2 cellular contexts compared by ENCODE assay signal in the genomic region with DNA sequence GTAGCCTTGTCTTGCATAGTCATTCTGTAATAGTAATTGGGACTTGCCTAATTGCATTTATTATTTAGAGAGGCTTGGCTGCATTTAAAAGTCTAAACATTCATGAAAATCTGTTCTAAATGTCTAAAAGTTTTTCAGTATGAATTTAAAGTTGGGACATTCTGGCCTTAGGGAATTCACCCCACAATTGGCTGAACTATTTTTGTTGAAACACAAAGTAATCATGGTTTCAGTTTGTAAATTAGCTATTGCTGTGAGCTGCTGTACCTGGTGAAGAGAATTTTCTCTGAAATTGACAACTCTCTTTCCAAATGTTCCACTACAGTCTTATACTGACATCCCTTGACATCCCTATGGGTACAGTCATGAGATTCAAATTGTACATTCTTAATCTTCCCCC.
TF ChIP-seq lines count a peak whose summit lies in the region.

No MANE protein-coding gene starts in this region.

TF ChIP-seq in GM12878, 131 proteins besides CTCF, POLR2A, EP300 and RAD21 (continued from another document):
- TF ChIP-seq, protein P1, sequence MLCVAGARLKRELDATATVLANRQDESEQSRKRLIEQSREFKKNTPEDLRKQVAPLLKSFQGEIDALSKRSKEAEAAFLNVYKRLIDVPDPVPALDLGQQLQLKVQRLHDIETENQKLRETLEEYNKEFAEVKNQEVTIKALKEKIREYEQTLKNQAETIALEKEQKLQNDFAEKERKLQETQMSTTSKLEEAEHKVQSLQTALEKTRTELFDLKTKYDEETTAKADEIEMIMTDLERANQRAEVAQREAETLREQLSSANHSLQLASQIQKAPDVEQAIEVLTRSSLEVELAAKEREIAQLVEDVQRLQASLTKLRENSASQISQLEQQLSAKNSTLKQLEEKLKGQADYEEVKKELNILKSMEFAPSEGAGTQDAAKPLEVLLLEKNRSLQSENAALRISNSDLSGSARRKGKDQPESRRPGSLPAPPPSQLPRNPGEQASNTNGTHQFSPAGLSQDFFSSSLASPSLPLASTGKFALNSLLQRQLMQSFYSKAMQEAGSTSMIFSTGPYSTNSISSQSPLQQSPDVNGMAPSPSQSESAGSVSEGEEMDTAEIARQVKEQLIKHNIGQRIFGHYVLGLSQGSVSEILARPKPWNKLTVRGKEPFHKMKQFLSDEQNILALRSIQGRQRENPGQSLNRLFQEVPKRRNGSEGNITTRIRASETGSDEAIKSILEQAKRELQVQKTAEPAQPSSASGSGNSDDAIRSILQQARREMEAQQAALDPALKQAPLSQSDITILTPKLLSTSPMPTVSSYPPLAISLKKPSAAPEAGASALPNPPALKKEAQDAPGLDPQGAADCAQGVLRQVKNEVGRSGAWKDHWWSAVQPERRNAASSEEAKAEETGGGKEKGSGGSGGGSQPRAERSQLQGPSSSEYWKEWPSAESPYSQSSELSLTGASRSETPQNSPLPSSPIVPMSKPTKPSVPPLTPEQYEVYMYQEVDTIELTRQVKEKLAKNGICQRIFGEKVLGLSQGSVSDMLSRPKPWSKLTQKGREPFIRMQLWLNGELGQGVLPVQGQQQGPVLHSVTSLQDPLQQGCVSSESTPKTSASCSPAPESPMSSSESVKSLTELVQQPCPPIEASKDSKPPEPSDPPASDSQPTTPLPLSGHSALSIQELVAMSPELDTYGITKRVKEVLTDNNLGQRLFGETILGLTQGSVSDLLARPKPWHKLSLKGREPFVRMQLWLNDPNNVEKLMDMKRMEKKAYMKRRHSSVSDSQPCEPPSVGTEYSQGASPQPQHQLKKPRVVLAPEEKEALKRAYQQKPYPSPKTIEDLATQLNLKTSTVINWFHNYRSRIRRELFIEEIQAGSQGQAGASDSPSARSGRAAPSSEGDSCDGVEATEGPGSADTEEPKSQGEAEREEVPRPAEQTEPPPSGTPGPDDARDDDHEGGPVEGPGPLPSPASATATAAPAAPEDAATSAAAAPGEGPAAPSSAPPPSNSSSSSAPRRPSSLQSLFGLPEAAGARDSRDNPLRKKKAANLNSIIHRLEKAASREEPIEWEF (IDR thresholded peaks at IDR 0.05; ENCODE audit: insufficient replicate concordance, low read depth, low read length), result no peak
- TF ChIP-seq MEF2B (IDR thresholded peaks at IDR 0.05; ENCODE audit: partially characterized antibody, poor library complexity, severe bottlenecking), result peak; percentile 18
- TF ChIP-seq JUNB (IDR thresholded peaks at IDR 0.05), result peak; percentile 35; the same call in 1 of the 2 replicates
- TF ChIP-seq RUNX3 (IDR thresholded peaks at IDR 0.05; ENCODE audit: low read length), result peak; percentile 48
- TF ChIP-seq ZNF384 (IDR thresholded peaks at IDR 0.05; ENCODE audit: borderline replicate concordance, low read depth, low read length), result no peak
- TF ChIP-seq PAX8 (IDR thresholded peaks at IDR 0.05), result no peak
- no peak for TF ChIP-seq TBL1XR1 (IDR thresholded peaks at IDR 0.05; ENCODE audit: low read depth, low read length)
- TF ChIP-seq SUPT20H (IDR thresholded peaks at IDR 0.05; ENCODE audit: borderline replicate concordance, control insufficient read depth, low read depth, low read length), result no peak
- peak; percentile 79; the same call in 1 of the 2 replicates for TF ChIP-seq MEF2A (IDR thresholded peaks at IDR 0.05; ENCODE audit: insufficient read depth, low read depth, low read length)
TF ChIP-seq in GM12878: peak in this region for 6.

TF ChIP-seq in WTC11, 78 proteins besides CTCF, POLR2A, EP300 and RAD21 (continued from another document):
- TF ChIP-seq, protein P2, sequence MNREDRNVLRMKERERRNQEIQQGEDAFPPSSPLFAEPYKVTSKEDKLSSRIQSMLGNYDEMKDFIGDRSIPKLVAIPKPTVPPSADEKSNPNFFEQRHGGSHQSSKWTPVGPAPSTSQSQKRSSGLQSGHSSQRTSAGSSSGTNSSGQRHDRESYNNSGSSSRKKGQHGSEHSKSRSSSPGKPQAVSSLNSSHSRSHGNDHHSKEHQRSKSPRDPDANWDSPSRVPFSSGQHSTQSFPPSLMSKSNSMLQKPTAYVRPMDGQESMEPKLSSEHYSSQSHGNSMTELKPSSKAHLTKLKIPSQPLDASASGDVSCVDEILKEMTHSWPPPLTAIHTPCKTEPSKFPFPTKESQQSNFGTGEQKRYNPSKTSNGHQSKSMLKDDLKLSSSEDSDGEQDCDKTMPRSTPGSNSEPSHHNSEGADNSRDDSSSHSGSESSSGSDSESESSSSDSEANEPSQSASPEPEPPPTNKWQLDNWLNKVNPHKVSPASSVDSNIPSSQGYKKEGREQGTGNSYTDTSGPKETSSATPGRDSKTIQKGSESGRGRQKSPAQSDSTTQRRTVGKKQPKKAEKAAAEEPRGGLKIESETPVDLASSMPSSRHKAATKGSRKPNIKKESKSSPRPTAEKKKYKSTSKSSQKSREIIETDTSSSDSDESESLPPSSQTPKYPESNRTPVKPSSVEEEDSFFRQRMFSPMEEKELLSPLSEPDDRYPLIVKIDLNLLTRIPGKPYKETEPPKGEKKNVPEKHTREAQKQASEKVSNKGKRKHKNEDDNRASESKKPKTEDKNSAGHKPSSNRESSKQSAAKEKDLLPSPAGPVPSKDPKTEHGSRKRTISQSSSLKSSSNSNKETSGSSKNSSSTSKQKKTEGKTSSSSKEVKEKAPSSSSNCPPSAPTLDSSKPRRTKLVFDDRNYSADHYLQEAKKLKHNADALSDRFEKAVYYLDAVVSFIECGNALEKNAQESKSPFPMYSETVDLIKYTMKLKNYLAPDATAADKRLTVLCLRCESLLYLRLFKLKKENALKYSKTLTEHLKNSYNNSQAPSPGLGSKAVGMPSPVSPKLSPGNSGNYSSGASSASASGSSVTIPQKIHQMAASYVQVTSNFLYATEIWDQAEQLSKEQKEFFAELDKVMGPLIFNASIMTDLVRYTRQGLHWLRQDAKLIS (CRISPR knock-in tag; IDR thresholded peaks at IDR 0.05; ENCODE audit: borderline replicate concordance), result no peak
- TF ChIP-seq ETV6 (CRISPR knock-in tag; IDR thresholded peaks at IDR 0.05) (no peak), ELF4 (CRISPR knock-in tag; IDR thresholded peaks at IDR 0.05; ENCODE audit: low read depth) (no peak), GRHL2 (CRISPR knock-in tag; IDR thresholded peaks at IDR 0.05; ENCODE audit: insufficient replicate concordance, severe bottlenecking) (no peak), CBFB (CRISPR knock-in tag; IDR thresholded peaks at IDR 0.05; ENCODE audit: low read depth) (no peak), SMAD3 (CRISPR knock-in tag; IDR thresholded peaks at IDR 0.05; ENCODE audit: borderline replicate concordance) (no peak), ZNF423 (CRISPR knock-in tag; IDR thresholded peaks at IDR 0.05) (no peak), GABPB1 (CRISPR knock-in tag; IDR thresholded peaks at IDR 0.05) (no peak), NR1H2 (CRISPR knock-in tag; IDR thresholded peaks at IDR 0.05) (no peak), ZNF396 (CRISPR knock-in tag; IDR thresholded peaks at IDR 0.05; ENCODE audit: borderline replicate concordance) (no peak), ZBTB21 (CRISPR knock-in tag; IDR thresholded peaks at IDR 0.05; ENCODE audit: borderline replicate concordance) (no peak), GTF2I (CRISPR knock-in tag; conservative IDR thresholded peaks at IDR 0.05) (no peak), OVOL2 (CRISPR knock-in tag; IDR thresholded peaks at IDR 0.05; ENCODE audit: borderline replicate concordance) (no peak), SP1 (CRISPR knock-in tag; conservative IDR thresholded peaks at IDR 0.05) (no peak), TCF7 (CRISPR knock-in tag; IDR thresholded peaks at IDR 0.05; ENCODE audit: low read depth) (no peak)
- TF ChIP-seq, protein P3, sequence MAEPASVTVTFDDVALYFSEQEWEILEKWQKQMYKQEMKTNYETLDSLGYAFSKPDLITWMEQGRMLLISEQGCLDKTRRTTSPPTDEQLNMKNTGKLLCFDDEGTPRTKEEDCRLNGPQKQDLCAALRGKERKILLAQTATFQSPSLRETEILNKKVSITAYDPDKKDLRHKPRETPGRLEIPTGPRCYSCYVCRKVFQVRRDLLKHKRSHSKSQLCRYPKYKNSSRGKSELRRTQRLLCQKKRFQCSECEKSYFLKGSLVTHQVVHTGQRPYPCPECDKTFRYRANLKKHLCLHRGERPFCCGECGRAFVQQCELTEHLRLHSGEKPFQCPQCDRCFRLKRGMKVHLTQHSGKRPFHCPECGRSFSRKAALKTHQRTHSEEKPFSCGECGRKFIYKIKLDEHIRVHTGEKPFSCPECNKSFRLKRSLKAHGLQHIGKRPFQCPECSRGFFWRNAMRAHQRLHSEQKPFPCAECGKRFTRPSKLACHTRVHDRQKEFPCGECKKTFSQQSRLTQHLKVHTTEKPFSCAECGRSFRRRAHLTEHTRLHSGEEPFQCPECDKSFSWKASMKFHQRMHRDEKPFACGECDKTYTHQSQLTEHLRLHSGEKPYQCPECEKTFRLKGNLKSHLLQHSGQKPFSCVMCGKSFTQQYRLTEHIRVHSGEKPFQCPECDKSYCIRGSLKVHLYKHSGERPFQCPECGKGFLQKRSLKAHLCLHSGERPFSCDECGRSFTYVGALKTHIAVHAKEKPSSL (CRISPR knock-in tag; conservative IDR thresholded peaks at IDR 0.05), result no peak
- TF ChIP-seq, protein P4, sequence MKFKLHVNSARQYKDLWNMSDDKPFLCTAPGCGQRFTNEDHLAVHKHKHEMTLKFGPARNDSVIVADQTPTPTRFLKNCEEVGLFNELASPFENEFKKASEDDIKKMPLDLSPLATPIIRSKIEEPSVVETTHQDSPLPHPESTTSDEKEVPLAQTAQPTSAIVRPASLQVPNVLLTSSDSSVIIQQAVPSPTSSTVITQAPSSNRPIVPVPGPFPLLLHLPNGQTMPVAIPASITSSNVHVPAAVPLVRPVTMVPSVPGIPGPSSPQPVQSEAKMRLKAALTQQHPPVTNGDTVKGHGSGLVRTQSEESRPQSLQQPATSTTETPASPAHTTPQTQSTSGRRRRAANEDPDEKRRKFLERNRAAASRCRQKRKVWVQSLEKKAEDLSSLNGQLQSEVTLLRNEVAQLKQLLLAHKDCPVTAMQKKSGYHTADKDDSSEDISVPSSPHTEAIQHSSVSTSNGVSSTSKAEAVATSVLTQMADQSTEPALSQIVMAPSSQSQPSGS (CRISPR knock-in tag; IDR thresholded peaks at IDR 0.05; ENCODE audit: borderline replicate concordance, low read depth), result no peak
- TF ChIP-seq, protein P5, sequence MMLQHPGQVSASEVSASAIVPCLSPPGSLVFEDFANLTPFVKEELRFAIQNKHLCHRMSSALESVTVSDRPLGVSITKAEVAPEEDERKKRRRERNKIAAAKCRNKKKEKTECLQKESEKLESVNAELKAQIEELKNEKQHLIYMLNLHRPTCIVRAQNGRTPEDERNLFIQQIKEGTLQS (CRISPR knock-in tag; conservative IDR thresholded peaks at IDR 0.05), result no peak
- TF ChIP-seq, protein P6, sequence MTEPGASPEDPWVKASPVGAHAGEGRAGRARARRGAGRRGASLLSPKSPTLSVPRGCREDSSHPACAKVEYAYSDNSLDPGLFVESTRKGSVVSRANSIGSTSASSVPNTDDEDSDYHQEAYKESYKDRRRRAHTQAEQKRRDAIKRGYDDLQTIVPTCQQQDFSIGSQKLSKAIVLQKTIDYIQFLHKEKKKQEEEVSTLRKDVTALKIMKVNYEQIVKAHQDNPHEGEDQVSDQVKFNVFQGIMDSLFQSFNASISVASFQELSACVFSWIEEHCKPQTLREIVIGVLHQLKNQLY (CRISPR knock-in tag; IDR thresholded peaks at IDR 0.05), result no peak
